11 cellular contexts compared by ENCODE assay signal in genomic region chr2:207765541-207765940, GRCh38. TPM values are rescaled to one million over a fixed set of nuclear protein-coding genes. Genes with fewer than 3 reads are reported as not detected.
A peak's percentile ranks its signal among the peaks of the same experiment; 100 is the strongest.
DNase-seq lines count a peak whose midpoint lies in the region; ATAC-seq and TF ChIP-seq lines count a peak whose summit lies in the region.
"Had no signal": no experiment of that assay in that cellular context is flagged by ENCODE, and none has a peak within 500 bp of the region (broad histone marks: within the 10 kb centered on the region; RNA-seq: fewer than 3 reads in every experiment).

No MANE protein-coding gene starts in this region.

- peak; percentile 80 for DNase-seq in DMS53 treated with DMSO at 0.1 percent for 48 hours (lab: John Stamatoyannopoulos, UW; ENCODE audit: unreplicated experiment)
- DNase-seq in NCI-H2029 (lab: John Stamatoyannopoulos, UW) = peak; percentile 45
- DNase-seq in body of pancreas = peak; percentile 55 to 78 (median 66)
- no peak for DNase-seq in T-helper 1 cell
- no peak for DNase-seq in amygdala (lab: John Stamatoyannopoulos, UW)
- DNase-seq in spleen = no peak
- DNase-seq: activated naive CD8-positive, alpha-beta T cell treated with anti-CD3 and anti-CD28 coated beads for 36 hours; mammary epithelial cell; trophoblast cell had no signal

- H3K27me3 ChIP-seq in body of pancreas (no peaks in the 10 kb centered on the region), muscle layer of duodenum (ENCODE audit: low read depth, low read length) (no peaks in the 10 kb centered on the region), spleen (replicated peaks in 1 of 7) (peaks cover 0 to 22% (median 0%) of the 10 kb centered on the region in 7 donors)

- H3K36me3 ChIP-seq in body of pancreas (replicated peaks in 1 of 2; ENCODE audit: insufficient read depth in 1 of 2, low read depth in 2 of 2) (peaks cover 0 to 5% of the 10 kb centered on the region in 2 donors), muscle layer of duodenum (ENCODE audit: control insufficient read depth in 1 of 2, insufficient read depth in 2 of 2, low read length in 2 of 2) (peaks cover 12 to 14% of the 10 kb centered on the region in 2 donors), spleen (peaks cover 0 to 39% (median 0%) of the 10 kb centered on the region in 6 donors)

- H3K9me3 ChIP-seq in body of pancreas (no peaks in the 10 kb centered on the region), muscle layer of duodenum (ENCODE audit: control insufficient read depth in 1 of 2, low read length in 2 of 2) (no peaks in the 10 kb centered on the region), spleen (no peaks in the 10 kb centered on the region)

- TF ChIP-seq CTCF in body of pancreas (IDR thresholded peaks at IDR 0.05) (no peak), spleen (IDR thresholded peaks at IDR 0.05 in 8 of 11, conservative IDR thresholded peaks at IDR 0.05 in 3 of 11) (no peak)

- intact Hi-C loops in body of pancreas (cut with DNase I) = no loop called here
- intact Hi-C loops in spleen (cut with DNase I; ENCODE audit: low total_unique reads) = loop anchor here (5.0 kb wide), 1 partner anchor 212 kb away; no protein-coding TSS in a partner anchor

- H3K4me1 ChIP-seq in body of pancreas (peaks cover 58% of the 10 kb centered on the region), muscle layer of duodenum (ENCODE audit: control insufficient read depth in 1 of 2, insufficient read depth in 2 of 2, low read length in 2 of 2) (peaks cover 0 to 44% of the 10 kb centered on the region in 2 donors), spleen (peaks cover 17 to 46% (median 40%) of the 10 kb centered on the region in 6 donors)

- no peak for ATAC-seq in body of pancreas
- no peak for ATAC-seq in HG03108 (IDR thresholded peaks at IDR 0.05; ENCODE audit: unreplicated experiment)

- 13 to 41% methylated on average over 2 of the region's 2 CpGs for WGBS in body of pancreas, 2 donors
- WGBS in spleen, 5 donors = 83 to 89% (median 85%) methylated on average over 2 of the region's 2 CpGs

- H3K27ac ChIP-seq in body of pancreas (peak overlapping the region in 2 of 4 donors; percentile 74 to 80), muscle layer of duodenum (ENCODE audit: low read length) (peak overlapping the region; percentile 44), spleen (no peak overlapping the region)

- TF ChIP-seq POLR2A in body of pancreas (IDR thresholded peaks at IDR 0.05) = no peak
- no peak for TF ChIP-seq POLR2A in spleen (IDR thresholded peaks at IDR 0.05)

- H3K4me3 ChIP-seq in body of pancreas (no peak overlapping the region), muscle layer of duodenum (ENCODE audit: low read depth in 1 of 2, low read length in 2 of 2) (peak overlapping the region; percentile 13 to 96), spleen (no peak overlapping the region)

RNA-seq across cellular contexts. Expression of gene FZD5, which starts 4.2 kb away (rescaled TPM):
- total RNA-seq in body of pancreas (10 to 100 TPM; 26.7 to 27.5 TPM), spleen (10 to 100 TPM in 1 of 7 donors, 1 to 10 TPM in 6; 4.0 to 11.4 (median 6.6) TPM)
- polyA plus RNA-seq in spleen = 1 to 10 TPM in 1 of 3 donors, under 1 TPM in 2; 0.35 to 1.1 (median 0.38) TPM

RNA-seq across cellular contexts. Expression of gene CCNYL1, which starts 54.1 kb away (rescaled TPM):
- total RNA-seq in body of pancreas = 10 to 100 TPM; 14.5 to 14.8 TPM
- total RNA-seq in spleen = 10 to 100 TPM; 14.0 to 22.8 (median 16.6) TPM
- polyA plus RNA-seq in spleen = 1 to 10 TPM; 4.7 to 8.1 (median 5.4) TPM

Comparison
In these comparisons a context has a peak if more than half of its experiments do, and no peak if none do; other contexts are left out.
1. DNase-seq: peak in DMS53 treated with DMSO at 0.1 percent for 48 hours (single experiment), NCI-H2029 (single experiment) and body of pancreas (4 of 4); none in T-helper 1 cell (0 of 5), amygdala (0 of 56) and spleen (single experiment).
2. H3K4me3 ChIP-seq: peak in muscle layer of duodenum (2 of 2); none in body of pancreas (0 of 2) and spleen (0 of 8).